7 cellular contexts compared by ENCODE assay signal in the genomic region with DNA sequence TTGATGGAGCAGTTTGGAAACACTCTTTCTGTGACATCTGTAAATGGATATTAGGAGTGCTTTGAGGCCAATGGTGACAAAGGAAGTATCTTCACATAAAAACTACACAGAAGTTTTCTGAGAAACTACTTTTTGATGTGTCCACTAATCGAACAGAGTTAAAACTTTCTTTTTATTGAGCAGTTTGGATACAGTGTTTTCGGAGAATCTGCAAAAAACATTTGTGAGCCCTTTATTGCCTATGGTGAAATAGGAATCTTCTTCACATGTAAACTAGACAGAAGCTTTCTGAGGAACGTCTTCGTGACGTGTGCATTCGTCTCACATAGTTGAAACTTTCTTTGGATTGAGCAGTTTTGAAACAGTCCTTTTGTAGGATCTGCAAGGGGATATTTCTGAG.
DNase-seq lines count a peak whose midpoint lies in the region; TF ChIP-seq lines count a peak whose summit lies in the region.
"Not testable (repeated sequence)": the region's sequence is repeated elsewhere in the genome, so short reads cannot be mapped to it uniquely, and the experiment has no call there.

No MANE protein-coding gene starts in this region.

- H3K9ac ChIP-seq in neural progenitor cell, result not testable (repeated sequence)

- H3K36me3 Mint-ChIP-seq in neural progenitor cell, result not testable (repeated sequence)

- H3K27ac Mint-ChIP-seq in neural progenitor cell, result not testable (repeated sequence)

- not testable (repeated sequence) for H3F3A ChIP-seq in neural progenitor cell (ENCODE audit: low read depth)

- H3K36me3 ChIP-seq in neural progenitor cell, result not testable (repeated sequence)

- not testable (repeated sequence) for H3K27ac ChIP-seq in neural progenitor cell

- not testable (repeated sequence) for H3K9me3 ChIP-seq in neural progenitor cell (ENCODE audit: low read depth)

- not testable (repeated sequence) for H3K4me2 ChIP-seq in neural progenitor cell

- not testable (repeated sequence) for TF ChIP-seq CTCF in neural progenitor cell (IDR thresholded peaks at IDR 0.05)

- H4K20me1 ChIP-seq in neural progenitor cell (ENCODE audit: low read depth), result not testable (repeated sequence)

- H3K27me3 ChIP-seq in neural progenitor cell, result not testable (repeated sequence)

- DNase-seq in Ammon's horn (ENCODE audit: low spot score) (peak; percentile 1), HT-29 (ENCODE audit: low spot score) (peak; percentile 10), NAMALWA (ENCODE audit: low spot score) (peak; percentile 2), SK-N-DZ (ENCODE audit: low spot score) (peak; percentile 10), dedifferentiated amniotic fluid mesenchymal stem cell (ENCODE audit: extremely low spot score) (peak; percentile 14), globus pallidus (ENCODE audit: low spot score) (peak; percentile 21), neural progenitor cell (ENCODE audit: low spot score) (peak; percentile 2)

- H3K4me3 ChIP-seq in neural progenitor cell, result not testable (repeated sequence)

- H3K9me3 Mint-ChIP-seq in neural progenitor cell, result peaks cover 16% of the 10 kb centered on the region

- not testable (repeated sequence) for H3K27me3 Mint-ChIP-seq in neural progenitor cell (ENCODE audit: insufficient read depth, low read depth)

- not testable (repeated sequence) for H3K79me2 ChIP-seq in neural progenitor cell (ENCODE audit: low read depth)

- not testable (repeated sequence) for H3K4me1 ChIP-seq in neural progenitor cell

- not testable (repeated sequence) for H3K4me3 Mint-ChIP-seq in neural progenitor cell

- H2AFZ ChIP-seq in neural progenitor cell (replicated peaks), result not testable (repeated sequence)

- not testable (repeated sequence) for H3K4me1 Mint-ChIP-seq in neural progenitor cell
